Comparison of ENCODE assay signal across 1 cellular context in genomic region chr1:224358288-224358687, GRCh38.
TF ChIP-seq lines count a peak whose summit lies in the region.

No MANE protein-coding gene starts in this region.

TF ChIP-seq in GM12878, 131 proteins besides CTCF, POLR2A, EP300 and RAD21:
- no peak for TF ChIP-seq BMI1 (IDR thresholded peaks at IDR 0.05; ENCODE audit: borderline replicate concordance)
- no peak for TF ChIP-seq BRCA1 (IDR thresholded peaks at IDR 0.05; ENCODE audit: low read depth, low read length)
- no peak for TF ChIP-seq ETV6 (conservative IDR thresholded peaks at IDR 0.05 in 1 of 2, IDR thresholded peaks at IDR 0.05 in 1 of 2; ENCODE audit: borderline replicate concordance in 1 of 2, low read depth in 1 of 2)
- TF ChIP-seq POLR2AphosphoS5 (IDR thresholded peaks at IDR 0.05; ENCODE audit: low read length), result no peak
- TF ChIP-seq PAX8 (IDR thresholded peaks at IDR 0.05), result no peak
- no peak for TF ChIP-seq NFIC (IDR thresholded peaks at IDR 0.05; ENCODE audit: low read depth, low read length)
- no peak for TF ChIP-seq STAT1 (conservative IDR thresholded peaks at IDR 0.05)
- TF ChIP-seq CHD4 (IDR thresholded peaks at IDR 0.05), result no peak
- no peak for TF ChIP-seq SREBF1 (IDR thresholded peaks at IDR 0.05; ENCODE audit: low read length)
- no peak for TF ChIP-seq NR2C2 (IDR thresholded peaks at IDR 0.05; ENCODE audit: borderline replicate concordance, control insufficient read depth, insufficient read length, low read depth)
- no peak for TF ChIP-seq JUND (IDR thresholded peaks at IDR 0.05; ENCODE audit: low read depth, low read length)
- no peak for TF ChIP-seq ATF2 (IDR thresholded peaks at IDR 0.05; ENCODE audit: low read length)
- no peak for TF ChIP-seq MYC (IDR thresholded peaks at IDR 0.05; ENCODE audit: insufficient read depth, insufficient read length, insufficient replicate concordance, low read length, severe bottlenecking)
- no peak for TF ChIP-seq ZNF217 (IDR thresholded peaks at IDR 0.05)
- no peak for TF ChIP-seq SUZ12 (IDR thresholded peaks at IDR 0.05; ENCODE audit: unreplicated experiment)
- TF ChIP-seq MTA2 (IDR thresholded peaks at IDR 0.05; ENCODE audit: low read depth), result no peak
- no peak for TF ChIP-seq CHD1 (IDR thresholded peaks at IDR 0.05; ENCODE audit: low read depth, low read length)
- no peak for TF ChIP-seq ATF3 (IDR thresholded peaks at IDR 0.05; ENCODE audit: borderline replicate concordance, extremely low read depth, low read depth, low read length)
- no peak for TF ChIP-seq TARDBP (IDR thresholded peaks at IDR 0.05; ENCODE audit: borderline replicate concordance)
- TF ChIP-seq ASH2L (IDR thresholded peaks at IDR 0.05; ENCODE audit: borderline replicate concordance, low read depth), result no peak
